In the genomic region with DNA sequence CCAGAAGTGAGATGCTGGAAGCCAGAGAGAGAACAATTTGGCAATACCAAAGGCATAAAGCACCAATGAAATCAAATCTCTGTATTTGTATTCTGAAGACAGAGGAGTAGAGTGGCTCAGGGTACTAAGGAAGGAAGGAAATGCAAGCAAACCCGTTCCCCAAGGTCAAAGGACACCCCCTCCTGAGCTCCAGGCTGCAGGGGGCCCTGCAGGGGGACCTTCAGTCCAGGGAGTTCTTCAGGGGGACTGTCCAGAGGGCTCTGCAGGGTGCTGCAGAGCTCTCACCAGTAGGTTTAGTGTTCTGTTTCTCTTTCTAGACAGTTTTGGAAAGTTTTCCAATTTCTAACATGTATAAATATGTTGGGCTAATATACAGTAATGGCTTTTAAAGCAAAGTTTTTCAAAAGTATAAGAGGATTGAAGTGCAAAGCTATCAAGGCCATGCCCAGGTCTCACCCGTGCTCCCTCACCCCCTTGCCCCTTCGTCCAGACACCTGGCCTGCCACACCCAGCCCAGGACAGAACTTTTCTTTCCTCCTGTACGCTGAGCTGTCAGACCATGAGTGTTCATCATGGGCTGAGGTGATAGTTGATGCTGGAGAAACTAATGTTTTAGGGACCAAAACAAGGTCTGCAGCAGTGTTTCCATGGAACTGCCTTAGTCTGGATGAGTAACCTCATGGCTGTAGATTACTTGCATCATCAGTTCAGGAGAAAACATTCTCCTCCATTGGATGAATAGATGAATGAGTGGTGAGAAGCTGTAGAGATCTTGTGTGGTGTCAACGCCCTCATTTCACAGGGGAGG, we compare ENCODE assay signal across 24 cellular contexts.
"Had no signal": no experiment of that assay in that cellular context is flagged by ENCODE, and none has a peak within 500 bp of the region (broad histone marks: within the 10 kb centered on the region; RNA-seq: fewer than 3 reads in every experiment).

No MANE protein-coding gene starts in this region.

- H3K27ac Mint-ChIP-seq: activated naive CD8-positive, alpha-beta T cell treated with anti-CD3 and anti-CD28 coated beads, Interleukin-2, amount 50 U/mL, for 24 hours; effector memory CD8-positive, alpha-beta T cell; memory B cell; natural killer cell treated with Interleukin-12 subunit alpha and Interleukin-12 subunit beta and Interleukin-15 and Interleukin-18, amount 100 ng/mL, for 72 hours had no signal

- DNase-seq: activated CD4-positive, alpha-beta T cell treated with anti-CD3 and anti-CD28 coated beads for 4 hours; activated CD4-positive, alpha-beta T cell treated with anti-CD3 and anti-CD28 coated beads, Interleukin-2, amount 50 U/mL, for 48 hours; activated CD4-positive, CD25-positive, alpha-beta regulatory T cell; activated naive CD4-positive, alpha-beta T cell treated with anti-CD3 and anti-CD28 coated beads, Interleukin-2, amount 50 U/mL, for 16 hours; activated naive CD8-positive, alpha-beta T cell treated with anti-CD3 and anti-CD28 coated beads, Interleukin-2, amount 50 U/mL, for 24 hours; activated T-cell treated with anti-CD3 and anti-CD28 coated beads, Interleukin-2, amount 50 U/mL, for 48 hours; anterior cingulate cortex; colonic mucosa; dorsolateral prefrontal cortex; effector memory CD8-positive, alpha-beta T cell; glutamatergic neuron; hippocampal formation; left cardiac atrium; stimulated activated CD4-positive, alpha-beta T cell treated with anti-CD3 and anti-CD28 coated beads, Interleukin-4, amount 100 ng/mL, for 24 hours; stimulated activated naive CD4-positive, alpha-beta T cell treated with Interleukin-2 at 50 U/mL for 16 hours; T1000; upper lobe of left lung had no signal

- H3K4me1 Mint-ChIP-seq: activated naive CD8-positive, alpha-beta T cell treated with anti-CD3 and anti-CD28 coated beads, Interleukin-2, amount 50 U/mL, for 24 hours; central memory CD8-positive, alpha-beta T cell; memory B cell had no signal

- H3K9me3 ChIP-seq: colonic mucosa, esophagus muscularis mucosa, thoracic aorta, upper lobe of left lung had no signal

- H3K4me3 ChIP-seq: colonic mucosa, dorsolateral prefrontal cortex, esophagus muscularis mucosa, thoracic aorta, upper lobe of left lung had no signal

- H3K27ac ChIP-seq: colonic mucosa, dorsolateral prefrontal cortex, upper lobe of left lung had no signal

- FAIRE-seq: endothelial cell of umbilical vein, frontal cortex had no signal

- H3K36me3 Mint-ChIP-seq: memory B cell; natural killer cell treated with Interleukin-12 subunit alpha and Interleukin-12 subunit beta and Interleukin-15 and Interleukin-18, amount 100 ng/mL, for 72 hours had no signal

- H3K9me3 Mint-ChIP-seq: activated naive CD8-positive, alpha-beta T cell treated with anti-CD3 and anti-CD28 coated beads, Interleukin-2, amount 50 U/mL, for 24 hours; central memory CD8-positive, alpha-beta T cell; effector memory CD8-positive, alpha-beta T cell; memory B cell; natural killer cell treated with Interleukin-12 subunit alpha and Interleukin-12 subunit beta and Interleukin-15 and Interleukin-18, amount 100 ng/mL, for 72 hours had no signal

- H3K4me3 Mint-ChIP-seq: activated naive CD8-positive, alpha-beta T cell treated with anti-CD3 and anti-CD28 coated beads, Interleukin-2, amount 50 U/mL, for 24 hours; central memory CD8-positive, alpha-beta T cell; effector memory CD8-positive, alpha-beta T cell; memory B cell; natural killer cell treated with Interleukin-12 subunit alpha and Interleukin-12 subunit beta and Interleukin-15 and Interleukin-18, amount 100 ng/mL, for 72 hours had no signal

- H3K27me3 ChIP-seq: esophagus muscularis mucosa had no signal

- H3K36me3 ChIP-seq: colonic mucosa, esophagus muscularis mucosa, thoracic aorta, upper lobe of left lung had no signal

- ATAC-seq: activated naive CD8-positive, alpha-beta T cell treated with anti-CD3 and anti-CD28 coated beads, Interleukin-2, amount 50 U/mL, for 24 hours; effector memory CD8-positive, alpha-beta T cell; left cardiac atrium; natural killer cell treated with Interleukin-12 subunit alpha and Interleukin-12 subunit beta and Interleukin-15 and Interleukin-18, amount 100 ng/mL, for 72 hours had no signal
